In genomic region chr3:50358927-50359759, GRCh38 we compare ENCODE assay signal across 8 cellular contexts. TPM values are rescaled to one million over a fixed set of nuclear protein-coding genes. Genes with fewer than 3 reads are reported as not detected.
DNase-seq lines count a peak whose midpoint lies in the region; ATAC-seq and TF ChIP-seq lines count a peak whose summit lies in the region.

A gene with protein sequence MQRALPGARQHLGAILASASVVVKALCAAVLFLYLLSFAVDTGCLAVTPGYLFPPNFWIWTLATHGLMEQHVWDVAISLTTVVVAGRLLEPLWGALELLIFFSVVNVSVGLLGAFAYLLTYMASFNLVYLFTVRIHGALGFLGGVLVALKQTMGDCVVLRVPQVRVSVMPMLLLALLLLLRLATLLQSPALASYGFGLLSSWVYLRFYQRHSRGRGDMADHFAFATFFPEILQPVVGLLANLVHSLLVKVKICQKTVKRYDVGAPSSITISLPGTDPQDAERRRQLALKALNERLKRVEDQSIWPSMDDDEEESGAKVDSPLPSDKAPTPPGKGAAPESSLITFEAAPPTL (minus strand): TSS chr3:50359521. CDS start chr3:50359063, 458 bp downstream.

- peak within 1 kb of the TSS; percentile 98 for H3K4me2 ChIP-seq in DND-41 (ENCODE audit: insufficient read depth, low read length)
- peak within 1 kb of the TSS; percentile 98 for H3K4me2 ChIP-seq in GM23248 (ENCODE audit: unreplicated experiment)

- TF ChIP-seq POLR2A in esophagus squamous epithelium (IDR thresholded peaks at IDR 0.05) = peak in 3 of 4 donors; percentile 49 to 75 (median 56)

- H4K20me1 ChIP-seq in DND-41 (ENCODE audit: insufficient read depth, low read length) = peaks cover 39% of the 10 kb centered on the region
- peaks cover 10% of the 10 kb centered on the region; the same call in 1 of the 2 replicates for H4K20me1 ChIP-seq in GM23248 (ENCODE audit: insufficient read depth)

- H3K4me3 ChIP-seq in DND-41 (ENCODE audit: low read depth in 1 of 2, low read length in 2 of 2) (peak within 1 kb of the TSS; percentile 64 to 67; a peak in 3 of 4 replicates), GM23248 (peak within 1 kb of the TSS; percentile 75), esophagus squamous epithelium (peak within 1 kb of the TSS; percentile 85 to 98 (median 92))

- H3K36me3 Mint-ChIP-seq in activated T-helper 1 cell treated with anti-CD3 and anti-CD28 coated beads, Interleukin-12 subunit alpha, Interleukin-12 subunit beta, Interleukin-2, Interleukin-4 antibody, amounts not matched to agents 30 ng/mL and 10 ng/mL and 1 ng/mL, durations not matched to agents 14 hours and 24 hours and 36 hours (ENCODE audit: low read depth) = peaks cover 15% of the 10 kb centered on the region

- no peaks in the 10 kb centered on the region for H3K9me3 ChIP-seq in DND-41 (ENCODE audit: insufficient read depth, low read length, severe bottlenecking)
- no peaks in the 10 kb centered on the region for H3K9me3 ChIP-seq in GM23248 (ENCODE audit: low read depth)
- H3K9me3 ChIP-seq in esophagus squamous epithelium = no peaks in the 10 kb centered on the region

- H3K36me3 ChIP-seq in DND-41 (ENCODE audit: insufficient read depth, low read length) (peaks cover 47% of the 10 kb centered on the region), GM23248 (ENCODE audit: low read depth) (0 out of 2 replicates have a peak, but pooled peaks cover 2% of the 10 kb centered on the region), esophagus squamous epithelium (peaks cover 13 to 44% (median 16%) of the 10 kb centered on the region in 3 donors)

- peak within 1 kb of the TSS; percentile 70 for H3K9ac ChIP-seq in DND-41 (ENCODE audit: low read depth, low read length)
- peak within 1 kb of the TSS; percentile 89 for H3K9ac ChIP-seq in GM23248

- ATAC-seq in DND-41 (ENCODE audit: insufficient read depth, low read depth) = peak; percentile 100

- H3K27ac Mint-ChIP-seq in activated T-helper 1 cell treated with anti-CD3 and anti-CD28 coated beads, Interleukin-12 subunit alpha, Interleukin-12 subunit beta, Interleukin-2, Interleukin-4 antibody, amounts not matched to agents 30 ng/mL and 10 ng/mL and 1 ng/mL, durations not matched to agents 14 hours and 24 hours and 36 hours = peak within 1 kb of the TSS; percentile 96

- H3K4me1 ChIP-seq in DND-41 (ENCODE audit: insufficient read depth, low read length) = peaks cover 44% of the 10 kb centered on the region
- H3K4me1 ChIP-seq in GM23248 (ENCODE audit: insufficient read depth) = peaks cover 25% of the 10 kb centered on the region
- H3K4me1 ChIP-seq in esophagus squamous epithelium = peaks cover 33 to 52% (median 37%) of the 10 kb centered on the region in 3 donors

- TF ChIP-seq CTCF in DND-41 (IDR thresholded peaks at IDR 0.05; ENCODE audit: borderline replicate concordance, extremely low read depth, low read length, poor library complexity, severe bottlenecking) (no peak), esophagus squamous epithelium (IDR thresholded peaks at IDR 0.05) (peak in 1 of 6 experiments; percentile 29)

- H2AFZ ChIP-seq in DND-41 (ENCODE audit: low read depth, low read length) (peak within 1 kb of the TSS; percentile 98), GM23248 (peak within 1 kb of the TSS; percentile 93)

- intact Hi-C loops in activated T-helper 1 cell treated with anti-CD3 and anti-CD28 coated beads, Interleukin-12 subunit alpha, Interleukin-12 subunit beta, Interleukin-2, Interleukin-4 antibody, amounts not matched to agents 30 ng/mL and 10 ng/mL and 1 ng/mL, durations not matched to agents 14 hours and 24 hours and 36 hours (cut with micrococcal nuclease) = loop anchor here (1.0 to 10.0 kb wide), 12 partner anchors 8 to 1696 kb away; partner anchors contain the start of genes C3orf18, CISH, DCAF1 and DUSP7
- intact Hi-C loops in esophagus squamous epithelium (cut with DNase I) = no loop called here

- H3K9me3 Mint-ChIP-seq in activated T-helper 1 cell treated with anti-CD3 and anti-CD28 coated beads, Interleukin-12 subunit alpha, Interleukin-12 subunit beta, Interleukin-2, Interleukin-4 antibody, amounts not matched to agents 30 ng/mL and 10 ng/mL and 1 ng/mL, durations not matched to agents 14 hours and 24 hours and 36 hours = no peaks in the 10 kb centered on the region

- H3K79me2 ChIP-seq in DND-41 (ENCODE audit: insufficient read depth, low read length) = peaks cover 50% of the 10 kb centered on the region
- peaks cover 51% of the 10 kb centered on the region for H3K79me2 ChIP-seq in GM23248 (ENCODE audit: insufficient read depth)

- H3K27ac ChIP-seq in DND-41 (ENCODE audit: low read length) (peak within 1 kb of the TSS; percentile 67), GM23248 (peak within 1 kb of the TSS; percentile 66), esophagus squamous epithelium (peak within 1 kb of the TSS; percentile 86 to 97 (median 94))

- H3F3A ChIP-seq in GM23248 (ENCODE audit: insufficient read depth) = peaks cover 4% of the 10 kb centered on the region; the same call in 1 of the 2 replicates

- 1% methylated on average over 53 to 60 of the region's 62 CpGs for WGBS in GM23248 (ENCODE audit: low coverage in 1 of 2, low lambda C conversion rate in 2 of 2, missing lambda C conversion rate in 2 of 2), 2 experiments
- WGBS in esophagus squamous epithelium, 2 donors = 0% methylated on average over 7 of the region's 62 CpGs; no CpG with 5 or more reads in 1 of the 2 donors

- peaks cover 43% of the 10 kb centered on the region for H3K4me1 Mint-ChIP-seq in activated T-helper 1 cell treated with anti-CD3 and anti-CD28 coated beads, Interleukin-12 subunit alpha, Interleukin-12 subunit beta, Interleukin-2, Interleukin-4 antibody, amounts not matched to agents 30 ng/mL and 10 ng/mL and 1 ng/mL, durations not matched to agents 14 hours and 24 hours and 36 hours (ENCODE audit: low read depth)

- H3K4me3 Mint-ChIP-seq in activated T-helper 1 cell treated with anti-CD3 and anti-CD28 coated beads, Interleukin-12 subunit alpha, Interleukin-12 subunit beta, Interleukin-2, Interleukin-4 antibody, amounts not matched to agents 30 ng/mL and 10 ng/mL and 1 ng/mL, durations not matched to agents 14 hours and 24 hours and 36 hours = peak within 1 kb of the TSS; percentile 99

- no peaks in the 10 kb centered on the region for H3K27me3 ChIP-seq in DND-41 (ENCODE audit: insufficient read depth, low read length, poor library complexity)
- no peaks in the 10 kb centered on the region for H3K27me3 ChIP-seq in GM23248 (replicated peaks; ENCODE audit: insufficient read depth)
- no peaks in the 10 kb centered on the region for H3K27me3 ChIP-seq in esophagus squamous epithelium

- in situ Hi-C loops in GM23248 (cut with MboI) = no loop called here

- H3K27me3 Mint-ChIP-seq in activated T-helper 1 cell treated with anti-CD3 and anti-CD28 coated beads, Interleukin-12 subunit alpha, Interleukin-12 subunit beta, Interleukin-2, Interleukin-4 antibody, amounts not matched to agents 30 ng/mL and 10 ng/mL and 1 ng/mL, durations not matched to agents 14 hours and 24 hours and 36 hours (ENCODE audit: insufficient read depth) = peaks cover 4% of the 10 kb centered on the region

- DNase-seq in DND-41 (peak; percentile 98), GM23248 (peak; percentile 99), Kasumi-1 (lab: John Stamatoyannopoulos, UW) (peak; percentile 99), RPMI7951 (ENCODE audit: low read depth) (peak; percentile 99), esophagus squamous epithelium (lab: John Stamatoyannopoulos, UW) (peak; percentile 94), myocyte (ENCODE audit: low read depth) (peak; percentile 99)
- peak; percentile 95 for DNase-seq in activated T-helper 1 cell treated with anti-CD3 and anti-CD28 coated beads, Interleukin-12 subunit alpha, Interleukin-12 subunit beta, Interleukin-2, Interleukin-4 antibody, amounts not matched to agents 30 ng/mL and 10 ng/mL and 1 ng/mL, durations not matched to agents 14 hours and 24 hours and 36 hours (ENCODE audit: low spot score)
- DNase-seq in stimulated activated CD8-positive, alpha-beta memory T cell treated with anti-CD3 and anti-CD28 coated beads, Interleukin-7, amount 100 ng/mL, for 48 hours (ENCODE audit: extremely low read depth in 1 of 2, low read depth in 1 of 2) = peak; percentile 86 to 96

- H3K9me2 ChIP-seq in GM23248 (ENCODE audit: insufficient read depth) = no peaks in the 10 kb centered on the region

RNA-seq across cellular contexts. Expression of the gene that starts here (rescaled TPM):
- 68.4 and 95.4 TPM in 2 replicates for total RNA-seq in GM23248 (2014; rRNA removed; shearing (Covaris generic))
- polyA plus RNA-seq in GM23248 (2016; fragmentation: Nextera tagmentation; extraction: Ambion mirVana) = 73.1 and 78.1 TPM in 2 replicates
- total RNA-seq in RPMI7951 (2014; rRNA removed; shearing (Covaris generic)) = 42.5 and 45.4 TPM in 2 replicates
- total RNA-seq in activated T-helper 1 cell treated with anti-CD3 and anti-CD28 coated beads, Interleukin-12 subunit alpha, Interleukin-12 subunit beta, Interleukin-2, Interleukin-4 antibody, amounts not matched to agents 30 ng/mL and 10 ng/mL and 1 ng/mL, durations not matched to agents 14 hours and 24 hours and 36 hours = 23.6 and 25.4 TPM in 2 replicates
- 10 to 100 TPM; 24.2 to 41.6 (median 30.6) TPM for total RNA-seq in esophagus squamous epithelium
- total RNA-seq in myocyte = 61.7 and 69.0 TPM in 2 replicates
- 53.0 TPM for polyA plus RNA-seq in myocyte (2012)

Comparison
In these comparisons a context has a peak if more than half of its experiments do, and no peak if none do; other contexts are left out.
1. Peak in every context shown above with its lines: DNase-seq, ATAC-seq, H3K4me3 ChIP-seq and H3K27ac ChIP-seq.